8 cellular contexts compared by ENCODE assay signal in the genomic region with DNA sequence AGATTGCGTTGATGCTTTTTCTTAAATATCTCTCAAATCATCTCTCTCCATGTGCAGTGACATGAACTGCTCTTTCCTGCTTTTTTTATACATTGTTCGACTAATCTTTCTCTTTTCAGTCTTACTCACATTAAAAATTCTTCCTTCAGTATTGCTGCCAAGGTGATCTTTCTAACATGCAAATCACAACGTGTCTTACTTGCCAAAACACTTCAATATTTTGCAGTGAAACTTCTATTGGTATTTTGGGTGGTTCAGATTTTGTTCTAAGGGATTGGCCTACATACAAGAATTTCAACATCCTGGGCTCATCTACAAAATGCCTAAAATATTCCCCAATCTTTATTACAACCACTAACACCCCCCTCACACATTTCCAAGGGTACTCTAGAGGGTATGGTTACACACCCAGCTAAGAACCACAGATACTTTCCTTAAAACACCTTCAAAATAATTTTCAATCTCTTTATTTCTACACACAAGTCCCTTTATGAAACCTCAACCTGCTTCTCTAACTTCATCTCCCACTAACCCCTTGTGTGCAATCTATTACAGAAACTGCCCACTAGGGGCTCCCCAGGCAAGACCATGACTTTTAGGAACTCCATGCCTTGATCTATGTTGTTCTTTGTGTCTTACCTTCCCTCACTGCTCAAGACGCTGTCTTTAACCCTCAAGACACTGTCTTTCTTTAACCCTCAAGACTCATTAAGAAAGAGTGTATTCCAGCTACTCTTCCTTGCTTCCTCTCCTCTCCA. TPM values are rescaled to one million over a fixed set of nuclear protein-coding genes. Genes with fewer than 3 reads are reported as not detected.
DNase-seq lines count a peak whose midpoint lies in the region; ATAC-seq and TF ChIP-seq lines count a peak whose summit lies in the region.

No MANE protein-coding gene starts in this region.

- H3K23ac ChIP-seq in H9 (ENCODE audit: insufficient read length, low read depth, low read length), result no peak overlapping the region

- no peak overlapping the region for H3K9ac ChIP-seq in H9 (ENCODE audit: extremely low read depth, insufficient read length, low read length)

- peaks cover 0 to 5% of the 10 kb centered on the region in 2 experiments; a peak in 3 of 4 replicates for H3K4me1 Mint-ChIP-seq in H9

- H3K27ac ChIP-seq in H9 (ENCODE audit: insufficient read length, low read depth, low read length), result no peak overlapping the region
- no peak overlapping the region for H3K27ac ChIP-seq in Panc1 (ENCODE audit: low read length)

- no peak overlapping the region for H4K8ac ChIP-seq in H9 (replicated peaks; ENCODE audit: insufficient read length, low read depth, low read length)

- no peak overlapping the region for H3K14ac ChIP-seq in H9 (ENCODE audit: insufficient read depth, low read length)

- H2AK5ac ChIP-seq in H9 (ENCODE audit: insufficient read length, low read length), result no peak overlapping the region

- no peak overlapping the region for H3K18ac ChIP-seq in H9 (ENCODE audit: insufficient read length, low read depth, low read length)

- H3K4me1 ChIP-seq in H9 (ENCODE audit: insufficient read depth, low read length) (no peaks in the 10 kb centered on the region), Panc1 (ENCODE audit: control insufficient read depth, insufficient read depth, low read length) (no peaks in the 10 kb centered on the region)

- H3K79me1 ChIP-seq in H9 (ENCODE audit: insufficient read depth, low read depth, low read length, poor library complexity, severe bottlenecking), result no peaks in the 10 kb centered on the region

- H3K27me3 ChIP-seq in H9 (ENCODE audit: insufficient read depth, low read length), result no peaks in the 10 kb centered on the region
- H3K27me3 ChIP-seq in Panc1 (ENCODE audit: control insufficient read depth, insufficient read depth, low read length), result no peaks in the 10 kb centered on the region

- BruUV-seq in Panc1 (replicated peaks; lab: Mats Ljungman, UMichigan), result no TSS peak

- no peak overlapping the region for H3K4me3 Mint-ChIP-seq in H9

- H2BK120ac ChIP-seq in H9 (ENCODE audit: low read depth, low read length, poor library complexity, severe bottlenecking), result no peak overlapping the region

- no peaks in the 10 kb centered on the region for H4K20me1 ChIP-seq in H9 (ENCODE audit: control insufficient read depth, insufficient read depth, insufficient read length)

- H2BK20ac ChIP-seq in H9 (ENCODE audit: low read depth, low read length, poor library complexity, severe bottlenecking), result no peak overlapping the region

- H3K27ac Mint-ChIP-seq in H9, result no peak overlapping the region

- peak overlapping the region; percentile 98 for H2AFZ ChIP-seq in H9 (ENCODE audit: low read length)

- POLR2A ChIA-PET in GM10248 (lab: Yijun Ruan, JAX) (no interaction called here), Panc1 (lab: Charles Lee) (no interaction called here)

- H4K5ac ChIP-seq in H9 (ENCODE audit: insufficient read length, low read depth, low read length), result no peak overlapping the region

- TF ChIP-seq CTCF in GM10248 (IDR thresholded peaks at IDR 0.05; ENCODE audit: control extremely low read depth, extremely low read depth, low read depth, missing control alignments) (peak; percentile 9), H9 (conservative IDR thresholded peaks at IDR 0.05) (peak; percentile 84), Panc1 (IDR thresholded peaks at IDR 0.05) (peak; percentile 56)

- H3K9me3 ChIP-seq in H9 (ENCODE audit: control insufficient read depth, low read depth, low read length) (no peaks in the 10 kb centered on the region), Panc1 (ENCODE audit: control insufficient read depth, insufficient read depth, low read depth, low read length) (no peaks in the 10 kb centered on the region)

- no peaks in the 10 kb centered on the region for H3K36me3 Mint-ChIP-seq in H9 (ENCODE audit: insufficient read depth in 1 of 3, low read depth in 3 of 3)

- no peak for ATAC-seq in Panc1
- no peak for ATAC-seq in HG02623 (IDR thresholded peaks at IDR 0.05; ENCODE audit: unreplicated experiment)

- no peak overlapping the region for H4K91ac ChIP-seq in H9 (ENCODE audit: insufficient read length, low read depth, low read length)

- no peak overlapping the region for H3T11ph ChIP-seq in H9 (ENCODE audit: low read length)

- H2BK15ac ChIP-seq in H9 (ENCODE audit: low read depth, low read length), result no peak overlapping the region

- no peak overlapping the region for H3K4me3 ChIP-seq in Panc1 (ENCODE audit: low read depth in 2 of 2, low read length in 2 of 2)

- no peaks in the 10 kb centered on the region for H3K79me2 ChIP-seq in H9 (ENCODE audit: insufficient read depth, low read length)

- no peak overlapping the region for H2BK5ac ChIP-seq in H9 (ENCODE audit: insufficient read length, low read length)

- H3K56ac ChIP-seq in H9 (ENCODE audit: insufficient read length, low read depth, low read length), result no peak overlapping the region

- in situ Hi-C loops in Panc1 (cut with HindIII; ENCODE audit: low pct_unique_long_range_greater_than_20kb, low sequenced_read_pairs), result no loop called here

- WGBS in H9 (ENCODE audit: extremely low coverage, insufficient read length, low lambda C conversion rate), result no CpG with 5 or more reads among the region's 4 CpGs

- H3K23me2 ChIP-seq in H9 (ENCODE audit: insufficient read length, low read depth, low read length, poor library complexity, severe bottlenecking), result no peaks in the 10 kb centered on the region

- no peaks in the 10 kb centered on the region for H3K27me3 Mint-ChIP-seq in H9 (ENCODE audit: low read depth)

- no peak overlapping the region for H2BK12ac ChIP-seq in H9 (ENCODE audit: insufficient read length, low read depth, low read length)

- DNase-seq in GM10248 (ENCODE audit: extremely low spot score) (no peak), H9 (peak; percentile 36), Panc1 (ENCODE audit: low read depth, low spot score) (no peak), inferior parietal cortex (ENCODE audit: extremely low spot score) (peak; percentile 44), RKO (ENCODE audit: low spot score) (no peak)
- no peak for DNase-seq in effector CD4-positive, alpha-beta T cell
- no peak for DNase-seq in activated CD8-positive, alpha-beta memory T cell treated with anti-CD3 and anti-CD28 coated beads, Interleukin-2, amount 50 U/mL, for 4 hours

- H3K4ac ChIP-seq in H9 (ENCODE audit: low read depth, low read length), result no peak overlapping the region

- no peak overlapping the region for H3K4me2 ChIP-seq in H9 (ENCODE audit: insufficient read depth, insufficient read length, low read length)

- CTCF ChIA-PET in GM10248 (lab: Yijun Ruan, JAX), result interaction anchor here (1.6 to 1.7 kb wide), 2 partner anchors 8 to 16 kb away, joined by 3 read pairs; no protein-coding TSS in a partner anchor
- CTCF ChIA-PET in Panc1 (lab: Charles Lee), result no interaction called here

- H3K36me3 ChIP-seq in Panc1 (ENCODE audit: control insufficient read depth, insufficient read depth, low read length), result no peaks in the 10 kb centered on the region

- no peaks in the 10 kb centered on the region for H3K9me3 Mint-ChIP-seq in H9

- intact Hi-C loops in Panc1 (cut with micrococcal nuclease; ENCODE audit: unreplicated experiment), result no loop called here

RNA-seq across cellular contexts. Expression of a gene that starts 50.9 kb away (rescaled TPM):
- not detected in 2 replicates for total RNA-seq in H9 (2021)
- total RNA-seq in Panc1 (2021; ENCODE audit: unreplicated experiment), result 6.9 TPM
- 5.7 TPM for polyA plus RNA-seq in Panc1 (2012; ENCODE audit: insufficient read length)

Comparison
In these comparisons a context has a peak if more than half of its experiments do, and no peak if none do; other contexts are left out.
1. DNase-seq: peak in H9 (single experiment) and inferior parietal cortex (single experiment); none in GM10248 (single experiment), Panc1 (single experiment), effector CD4-positive, alpha-beta T cell (single experiment), RKO (single experiment) and activated CD8-positive, alpha-beta memory T cell treated with anti-CD3 and anti-CD28 coated beads, Interleukin-2, amount 50 U/mL, for 4 hours (single experiment).
2. CTCF ChIP-seq: peak in every context shown above with its lines; median percentile 84 in H9; 56 in Panc1; 9 in GM10248.